Comparison of ENCODE assay signal across 19 cellular contexts in genomic region chr7:1244701-1245526, GRCh38. TPM values are rescaled to one million over a fixed set of nuclear protein-coding genes. Genes with fewer than 3 reads are reported as not detected.
DNase-seq lines count a peak whose midpoint lies in the region; ATAC-seq lines count a peak whose summit lies in the region.
"Had no signal": no experiment of that assay in that cellular context is flagged by ENCODE, and none has a peak within 500 bp of the region (broad histone marks: within the 10 kb centered on the region; RNA-seq: fewer than 3 reads in every experiment).

No MANE protein-coding gene starts in this region.

- H3K27me3 Mint-ChIP-seq in activated naive CD4-positive, alpha-beta T cell treated with anti-CD3 and anti-CD28 coated beads, Interleukin-2, amount 10 ng/mL, durations not matched to agents 7 days and 5 days = peaks cover 91% of the 10 kb centered on the region
- H3K27me3 Mint-ChIP-seq in activated naive CD4-positive, alpha-beta T cell treated with anti-CD3 and anti-CD28 coated beads for 36 hours (ENCODE audit: low read depth) = peaks cover 63% of the 10 kb centered on the region

- peaks cover 90% of the 10 kb centered on the region for H3K27me3 ChIP-seq in iPS-15b (ENCODE audit: control insufficient read depth, insufficient read depth, low read length)

- intact Hi-C loops in activated naive CD4-positive, alpha-beta T cell treated with anti-CD3 and anti-CD28 coated beads for 36 hours (cut with micrococcal nuclease) = loop anchor here (2.0 kb wide), 1 partner anchor 14 kb away; no protein-coding TSS in a partner anchor

- CTCF ChIA-PET in activated naive CD4-positive, alpha-beta T cell treated with anti-CD3 and anti-CD28 coated beads, Interleukin-2, amount 10 ng/mL, durations not matched to agents 7 days and 5 days (lab: Charles Lee) = interaction anchor here (0.5 to 1.6 kb wide), 2 partner anchors 51 to 191 kb away, joined by 3 to 7 read pairs; no protein-coding TSS in a partner anchor
- CTCF ChIA-PET in activated naive CD4-positive, alpha-beta T cell treated with anti-CD3 and anti-CD28 coated beads for 36 hours (lab: Charles Lee) = interaction anchor here (0.8 kb wide), 1 partner anchor 20 kb away, joined by 3 read pairs; no protein-coding TSS in a partner anchor

- peaks cover 3% of the 10 kb centered on the region for H3K4me1 Mint-ChIP-seq in activated naive CD4-positive, alpha-beta T cell treated with anti-CD3 and anti-CD28 coated beads, Interleukin-2, amount 10 ng/mL, durations not matched to agents 7 days and 5 days
- H3K4me1 Mint-ChIP-seq in activated naive CD4-positive, alpha-beta T cell treated with anti-CD3 and anti-CD28 coated beads for 36 hours (ENCODE audit: low read depth) = peaks cover 16% of the 10 kb centered on the region

- peak overlapping the region; percentile 89 for H3K27ac ChIP-seq in SK-N-MC

- H3K9ac ChIP-seq in SK-N-MC (ENCODE audit: insufficient read length) = no peak overlapping the region
- no peak overlapping the region for H3K9ac ChIP-seq in iPS-15b (ENCODE audit: low read depth, low read length)

- ATAC-seq in activated CD4-positive, CD25-positive, alpha-beta regulatory T cell treated with anti-CD3 and anti-CD28 coated beads, Interleukin-2, amount 50 U/mL, for 24 hours = no peak
- no peak for ATAC-seq in GM21717 (IDR thresholded peaks at IDR 0.05; ENCODE audit: unreplicated experiment)
- ATAC-seq: GM12878 had no signal

- peaks cover 2% of the 10 kb centered on the region for H3K4me1 ChIP-seq in iPS-15b (ENCODE audit: control insufficient read depth, insufficient read depth, low read length)

- H3K4me3 Mint-ChIP-seq in activated naive CD4-positive, alpha-beta T cell treated with anti-CD3 and anti-CD28 coated beads, Interleukin-2, amount 10 ng/mL, durations not matched to agents 7 days and 5 days = no peak overlapping the region
- no peak overlapping the region for H3K4me3 Mint-ChIP-seq in activated naive CD4-positive, alpha-beta T cell treated with anti-CD3 and anti-CD28 coated beads for 36 hours

- DNase-seq in activated naive CD4-positive, alpha-beta T cell treated with anti-CD3 and anti-CD28 coated beads, Interleukin-2, amount 10 ng/mL, durations not matched to agents 7 days and 5 days = no peak
- no peak for DNase-seq in activated naive CD4-positive, alpha-beta T cell treated with anti-CD3 and anti-CD28 coated beads for 36 hours
- DNase-seq in SK-N-MC (ENCODE audit: low read depth, low spot score) (no peak), retina (peak; percentile 46), NCI-H82 (lab: John Stamatoyannopoulos, UW) (no peak)
- DNase-seq: 8988T; CD8-positive, alpha-beta memory T cell; DMS79 treated with DMSO at 0.1 percent for 48 hours; GDM1; GOT3; Kasumi-1; MM.1S; NCI-H1092 treated with DMSO at 0.1 percent for 48 hours; NCI-H2081 treated with DMSO at 0.1 percent for 48 hours; NCI-H510A treated with DMSO at 0.1 percent for 48 hours had no signal

- peak overlapping the region; percentile 73 for H3K4me3 ChIP-seq in SK-N-MC
- peak overlapping the region; percentile 18 for H3K4me3 ChIP-seq in iPS-15b (ENCODE audit: low read depth, low read length)
- H3K4me3 ChIP-seq: GM12878 had no signal

- H3K9me3 ChIP-seq in SK-N-MC (ENCODE audit: low read depth, low read length) = no peaks in the 10 kb centered on the region
- H3K9me3 ChIP-seq in iPS-15b (ENCODE audit: control insufficient read depth, insufficient read depth, low read length) = no peaks in the 10 kb centered on the region

- no peaks in the 10 kb centered on the region for H3K9me3 Mint-ChIP-seq in activated naive CD4-positive, alpha-beta T cell treated with anti-CD3 and anti-CD28 coated beads, Interleukin-2, amount 10 ng/mL, durations not matched to agents 7 days and 5 days
- H3K9me3 Mint-ChIP-seq in activated naive CD4-positive, alpha-beta T cell treated with anti-CD3 and anti-CD28 coated beads for 36 hours = no peaks in the 10 kb centered on the region
- H3K9me3 Mint-ChIP-seq: CD8-positive, alpha-beta memory T cell had no signal

- peak overlapping the region; percentile 42 for H3K27ac Mint-ChIP-seq in activated naive CD4-positive, alpha-beta T cell treated with anti-CD3 and anti-CD28 coated beads, Interleukin-2, amount 10 ng/mL, durations not matched to agents 7 days and 5 days
- H3K27ac Mint-ChIP-seq in activated naive CD4-positive, alpha-beta T cell treated with anti-CD3 and anti-CD28 coated beads for 36 hours = no peak overlapping the region

- peaks cover 1% of the 10 kb centered on the region for H3K36me3 Mint-ChIP-seq in activated naive CD4-positive, alpha-beta T cell treated with anti-CD3 and anti-CD28 coated beads, Interleukin-2, amount 10 ng/mL, durations not matched to agents 7 days and 5 days
- H3K36me3 Mint-ChIP-seq in activated naive CD4-positive, alpha-beta T cell treated with anti-CD3 and anti-CD28 coated beads for 36 hours (ENCODE audit: low read depth) = no peaks in the 10 kb centered on the region
- H3K36me3 Mint-ChIP-seq: CD8-positive, alpha-beta memory T cell had no signal

- H3K36me3 ChIP-seq in SK-N-MC (ENCODE audit: insufficient read depth, low read length) (no peaks in the 10 kb centered on the region), iPS-15b (ENCODE audit: control insufficient read depth, insufficient read depth, low read length) (peaks cover 4% of the 10 kb centered on the region)

RNA-seq across cellular contexts. Expression of gene UNCX, which starts 12.2 kb away (rescaled TPM):
- not detected for total RNA-seq in activated naive CD4-positive, alpha-beta T cell treated with anti-CD3 and anti-CD28 coated beads for 36 hours
- total RNA-seq: CD8-positive, alpha-beta memory T cell; GM12878 had no signal
